Comparison of ENCODE assay signal across 8 cellular contexts in genomic region chr21:41777934-41778815, GRCh38. TPM values are rescaled to one million over a fixed set of nuclear protein-coding genes. Genes with fewer than 3 reads are reported as not detected.
A peak's percentile ranks its signal among the peaks of the same experiment; 100 is the strongest.
DNase-seq lines count a peak whose midpoint lies in the region; ATAC-seq and TF ChIP-seq lines count a peak whose summit lies in the region.

No MANE protein-coding gene starts in this region.

- H3K4me1 ChIP-seq in MM.1S (ENCODE audit: low read length) (no peaks in the 10 kb centered on the region), trophoblast cell (ENCODE audit: control insufficient read depth in 1 of 2, insufficient read depth in 2 of 2, low read length in 2 of 2) (peaks cover 3 to 4% of the 10 kb centered on the region in 2 experiments)

- H3F3A ChIP-seq in MM.1S (ENCODE audit: insufficient read depth, low read length): no peaks in the 10 kb centered on the region

- intact Hi-C loops in Right ventricle myocardium superior (cut with DNase I): loop anchor here (2.0 kb wide), 1 partner anchor 165 kb away; no protein-coding TSS in a partner anchor

- H3K27me3 Mint-ChIP-seq in WTC11 (ENCODE audit: low read depth): peaks cover 9% of the 10 kb centered on the region

- no peak overlapping the region for H3K23ac ChIP-seq in trophoblast cell (ENCODE audit: low read length)

- no peaks in the 10 kb centered on the region for H3K9me2 ChIP-seq in MM.1S (replicated peaks; ENCODE audit: insufficient read depth, low read length)

- H4K91ac ChIP-seq in trophoblast cell (ENCODE audit: low read depth, low read length): no peak overlapping the region

- peak overlapping the region; percentile 47 for H3K4me3 Mint-ChIP-seq in WTC11

- peak overlapping the region; percentile 33 for H4K8ac ChIP-seq in trophoblast cell (ENCODE audit: low read depth, low read length)

- no peak overlapping the region for H3K4ac ChIP-seq in trophoblast cell (ENCODE audit: low read depth, low read length)

- H3K18ac ChIP-seq in trophoblast cell (ENCODE audit: low read length): no peak overlapping the region

- peak; percentile 63 for DNase-seq in activated CD8-positive, alpha-beta memory T cell treated with anti-CD3 and anti-CD28 coated beads, Interleukin-2, amount 50 U/mL, for 48 hours
- DNase-seq in activated CD8-positive, alpha-beta memory T cell treated with anti-CD3 and anti-CD28 coated beads, Interleukin-2, amount 50 U/mL, for 4 hours: no peak
- DNase-seq in MM.1S (no peak), WTC11 (ENCODE audit: low spot score) (peak; percentile 97), Right ventricle myocardium superior (peak; percentile 91), trophoblast cell (peak; percentile 98 to 99)
- no peak for DNase-seq in stimulated activated CD4-positive, alpha-beta T cell treated with anti-CD3 and anti-CD28 coated beads, Interleukin-4, amount 100 ng/mL, for 24 hours

- H2AFZ ChIP-seq in MM.1S (ENCODE audit: low read length) (no peak overlapping the region), trophoblast cell (ENCODE audit: insufficient read depth, low read length, poor library complexity) (no peak overlapping the region)

- no peak overlapping the region for H2AK5ac ChIP-seq in trophoblast cell (ENCODE audit: low read length)

- peaks cover 25% of the 10 kb centered on the region for H3K4me1 Mint-ChIP-seq in WTC11

- no peaks in the 10 kb centered on the region for H3K9me3 Mint-ChIP-seq in WTC11

- H3K36me3 Mint-ChIP-seq in WTC11: no peaks in the 10 kb centered on the region

- H3K4me3 ChIP-seq in MM.1S (ENCODE audit: low read length) (no peak overlapping the region), trophoblast cell (ENCODE audit: low read depth, low read length) (no peak overlapping the region)

- H3K27ac ChIP-seq in MM.1S (ENCODE audit: low read length): no peak overlapping the region
- no peak overlapping the region for H3K27ac ChIP-seq in trophoblast cell (ENCODE audit: low read depth, low read length)

- no peaks in the 10 kb centered on the region for H3K36me3 ChIP-seq in MM.1S (replicated peaks; ENCODE audit: insufficient read depth, low read length)
- no peaks in the 10 kb centered on the region for H3K36me3 ChIP-seq in trophoblast cell (ENCODE audit: control insufficient read depth in 1 of 2, insufficient read depth in 2 of 2, low read length in 2 of 2)

- no CpG with 5 or more reads among the region's 45 CpGs for WGBS in trophoblast cell (ENCODE audit: extremely low coverage, insufficient coverage, insufficient read length)

- H3K27me3 ChIP-seq in MM.1S (replicated peaks; ENCODE audit: insufficient read depth, low read length) (peaks cover 63% of the 10 kb centered on the region), trophoblast cell (ENCODE audit: insufficient read depth, low read length) (no peaks in the 10 kb centered on the region)

- no peak overlapping the region for H3K14ac ChIP-seq in trophoblast cell (ENCODE audit: low read length)

- ATAC-seq in WTC11 (peak; percentile 83), Right ventricle myocardium superior (ENCODE audit: poor library complexity) (peak; percentile 96), GM19452 (IDR thresholded peaks at IDR 0.05; ENCODE audit: unreplicated experiment) (no peak)

- H3K9me3 ChIP-seq in MM.1S (replicated peaks; ENCODE audit: insufficient read depth, low read length): no peaks in the 10 kb centered on the region
- no peaks in the 10 kb centered on the region for H3K9me3 ChIP-seq in trophoblast cell (ENCODE audit: insufficient read depth, low read depth, low read length)

- TF ChIP-seq CTCF in MM.1S (IDR thresholded peaks at IDR 0.05; ENCODE audit: low read length): peak; percentile 42
- TF ChIP-seq CTCF in WTC11 (IDR thresholded peaks at IDR 0.05): peak; percentile 63

- no peak overlapping the region for H3K9ac ChIP-seq in MM.1S (ENCODE audit: low read length)
- no peak overlapping the region for H3K9ac ChIP-seq in trophoblast cell (ENCODE audit: low read length)

- no peak overlapping the region for H4K12ac ChIP-seq in trophoblast cell (ENCODE audit: low read depth, low read length)

- H3K79me2 ChIP-seq in MM.1S (ENCODE audit: low read length) (no peaks in the 10 kb centered on the region), trophoblast cell (ENCODE audit: control insufficient read depth, insufficient read depth, low read length, poor library complexity) (no peaks in the 10 kb centered on the region)

- H2BK5ac ChIP-seq in trophoblast cell (ENCODE audit: low read depth, low read length, poor library complexity): no peak overlapping the region

- POLR2A ChIA-PET in WTC11 (lab: Charles Lee): interaction anchor here (0.6 to 1.6 kb wide), 3 partner anchors 9 to 165 kb away, joined by 3 to 6 read pairs (median 6); no protein-coding TSS in a partner anchor

- CTCF ChIA-PET in WTC11 (lab: Charles Lee): interaction anchor here (0.5 to 4.3 kb wide), 37 partner anchors 9 to 607 kb away, joined by 3 to 183 read pairs (median 4); partner anchors contain the start of gene RIPK4

- H3K4me2 ChIP-seq in MM.1S (ENCODE audit: low read depth, low read length) (no peak overlapping the region), trophoblast cell (ENCODE audit: low read length) (peak overlapping the region; percentile 46)

- H4K20me1 ChIP-seq in MM.1S (ENCODE audit: insufficient read depth, low read length): no peaks in the 10 kb centered on the region

- H2BK120ac ChIP-seq in trophoblast cell (ENCODE audit: insufficient read depth, low read length, poor library complexity): no peak overlapping the region

- no peaks in the 10 kb centered on the region for H3K79me1 ChIP-seq in trophoblast cell (ENCODE audit: low read length)

- no peak overlapping the region for H2BK12ac ChIP-seq in trophoblast cell (ENCODE audit: low read length)

- peak overlapping the region; percentile 67; the same call in 1 of the 2 replicates for H3K27ac Mint-ChIP-seq in WTC11

TF ChIP-seq in WTC11, 78 proteins besides CTCF, POLR2A, EP300 and RAD21:
- TF ChIP-seq PREB (CRISPR knock-in tag; IDR thresholded peaks at IDR 0.05; ENCODE audit: borderline replicate concordance) (no peak), HMGXB4 (CRISPR knock-in tag; IDR thresholded peaks at IDR 0.05) (peak; percentile 27; the same call in 1 of the 2 replicates)

RNA-seq across cellular contexts. Expression of gene RIPK4, which starts 11.3 kb away (rescaled TPM):
- total RNA-seq in WTC11 (2021) (13.7 to 20.1 TPM (median 14.0 TPM) in 3 replicates), Right ventricle myocardium superior (0.08 TPM)
- polyA plus RNA-seq in trophoblast cell (2013): 2.6 and 2.7 TPM in 2 replicates

Comparison
In these comparisons a context has a peak if more than half of its experiments do, and no peak if none do; other contexts are left out.
1. DNase-seq: peak in activated CD8-positive, alpha-beta memory T cell treated with anti-CD3 and anti-CD28 coated beads, Interleukin-2, amount 50 U/mL, for 48 hours (single experiment), WTC11 (single experiment), Right ventricle myocardium superior (single experiment) and trophoblast cell (2 of 2); none in activated CD8-positive, alpha-beta memory T cell treated with anti-CD3 and anti-CD28 coated beads, Interleukin-2, amount 50 U/mL, for 4 hours (single experiment), MM.1S (single experiment) and stimulated activated CD4-positive, alpha-beta T cell treated with anti-CD3 and anti-CD28 coated beads, Interleukin-4, amount 100 ng/mL, for 24 hours (single experiment).
2. RNA of gene RIPK4, which starts 11.3 kb away (total RNA-seq): 13.7 to 20.1 TPM in WTC11; 0.08 TPM in Right ventricle myocardium superior (single experiment); every median in the first group is over 10 times any median in the second.